1 cellular context compared by ENCODE assay signal in the genomic region with DNA sequence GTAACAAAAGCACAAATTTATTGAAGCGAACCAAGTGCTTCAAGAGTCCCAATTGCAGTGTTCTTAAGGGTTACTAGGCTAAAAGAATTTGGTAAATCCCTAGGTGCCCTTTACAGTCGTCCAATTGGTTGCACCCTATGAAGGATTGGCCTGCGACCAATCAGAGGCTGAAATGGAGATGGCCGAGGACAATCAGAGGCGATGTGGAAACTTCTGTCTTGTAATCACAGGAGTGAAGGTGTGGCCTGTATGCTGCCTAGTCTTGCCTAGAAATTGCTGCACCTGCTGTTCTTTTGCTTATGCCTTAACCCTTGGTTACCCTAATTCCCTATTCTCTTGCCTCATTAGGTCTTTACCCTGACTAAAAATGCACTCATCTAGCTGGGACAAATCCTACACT.
TF ChIP-seq lines count a peak whose summit lies in the region.

No MANE protein-coding gene starts in this region.

TF ChIP-seq in IMR-90, 13 proteins besides CTCF, POLR2A, EP300 and RAD21 (continued from another document):
- no peak for TF ChIP-seq BHLHE40 (IDR thresholded peaks at IDR 0.05; ENCODE audit: low read depth, low read length)
- no peak for TF ChIP-seq MXI1 (IDR thresholded peaks at IDR 0.05; ENCODE audit: borderline replicate concordance, low read depth, low read length)
- no peak for TF ChIP-seq MAFK (IDR thresholded peaks at IDR 0.05; ENCODE audit: low read depth, low read length)
- TF ChIP-seq NFE2L2 (IDR thresholded peaks at IDR 0.05; ENCODE audit: low read depth, low read length), result no peak
- no peak for TF ChIP-seq CEBPB (IDR thresholded peaks at IDR 0.05; ENCODE audit: low read depth, low read length)
- TF ChIP-seq MAZ (IDR thresholded peaks at IDR 0.05; ENCODE audit: borderline replicate concordance, low read depth, low read length), result no peak
- TF ChIP-seq CHD1 (IDR thresholded peaks at IDR 0.05; ENCODE audit: low read depth, low read length), result no peak
- no peak for TF ChIP-seq FOS (IDR thresholded peaks at IDR 0.05; ENCODE audit: low read depth, low read length)
- TF ChIP-seq SMC3 (IDR thresholded peaks at IDR 0.05; ENCODE audit: low read depth, low read length), result no peak
